Comparison of ENCODE assay signal across 19 cellular contexts in the genomic region with DNA sequence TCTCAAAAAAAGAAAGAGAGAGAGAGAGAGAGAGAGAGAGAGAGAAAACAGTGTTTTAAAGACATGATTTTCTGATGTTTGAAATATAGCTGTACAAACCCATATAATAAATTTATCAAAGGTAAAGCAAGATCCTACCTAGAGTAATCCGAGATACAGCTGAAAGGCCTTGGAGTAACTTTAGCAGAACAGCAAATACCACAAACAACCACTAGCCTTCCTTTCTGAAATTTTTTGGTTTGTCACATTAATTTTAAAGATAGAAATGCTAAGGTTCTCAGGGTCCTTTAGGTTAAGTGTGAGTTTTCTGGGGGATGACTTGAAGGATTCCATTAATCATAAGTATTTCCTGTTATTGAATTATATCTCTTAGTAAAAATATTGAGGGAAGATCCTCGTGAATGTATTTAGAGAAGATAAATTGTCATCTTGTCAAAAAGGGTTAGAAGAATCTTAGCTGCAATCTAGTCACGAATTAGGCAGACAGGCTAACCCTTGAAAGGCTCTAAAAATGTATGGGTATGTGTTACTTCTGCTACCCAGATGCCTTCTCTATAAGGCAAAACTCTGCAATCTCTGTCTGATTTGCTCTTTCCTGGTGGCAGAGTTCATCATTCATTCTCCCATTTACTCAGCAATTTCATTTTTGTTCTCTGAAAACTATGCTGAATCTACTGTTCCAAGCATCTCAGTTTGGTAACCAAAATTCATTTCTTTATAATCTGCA. TPM values are rescaled to one million over a fixed set of nuclear protein-coding genes. Genes with fewer than 3 reads are reported as not detected.
DNase-seq lines count a peak whose midpoint lies in the region; ATAC-seq and TF ChIP-seq lines count a peak whose summit lies in the region.
"Had no signal": no experiment of that assay in that cellular context is flagged by ENCODE, and none has a peak within 500 bp of the region (broad histone marks: within the 10 kb centered on the region; RNA-seq: fewer than 3 reads in every experiment).

No MANE protein-coding gene starts in this region.

- no peaks in the 10 kb centered on the region for H3K9me3 ChIP-seq in ascending aorta
- H3K9me3 ChIP-seq: BLaER1 had no signal

- no peak overlapping the region for H3K27ac ChIP-seq in ascending aorta
- H3K27ac ChIP-seq: 22Rv1, BLaER1 had no signal

- H3K27me3 ChIP-seq in ascending aorta: no peaks in the 10 kb centered on the region
- H3K27me3 ChIP-seq: BLaER1 had no signal

- H3K4me3 ChIP-seq in ascending aorta: no peak overlapping the region
- H3K4me3 ChIP-seq: BLaER1 had no signal

- intact Hi-C loops in activated CD4-positive, alpha-beta T cell treated with anti-CD3 and anti-CD28 coated beads for 36 hours (cut with DNase I, micrococcal nuclease): no loop called here
- intact Hi-C loops in ascending aorta (cut with DNase I): no loop called here

- no peaks in the 10 kb centered on the region for H3K4me1 ChIP-seq in ascending aorta
- H3K4me1 ChIP-seq: BLaER1 had no signal

- no peaks in the 10 kb centered on the region for H3K9me3 Mint-ChIP-seq in activated CD4-positive, alpha-beta T cell treated with anti-CD3 and anti-CD28 coated beads, Interleukin-2, amount 10 ng/mL, durations not matched to agents 7 days and 5 days
- H3K9me3 Mint-ChIP-seq in activated CD4-positive, alpha-beta T cell treated with anti-CD3 and anti-CD28 coated beads for 36 hours (ENCODE audit: low read depth): no peaks in the 10 kb centered on the region
- H3K9me3 Mint-ChIP-seq in stimulated activated naive CD8-positive, alpha-beta T cell treated with anti-CD3 and anti-CD28 coated beads, Interleukin-15, Interleukin-2, amounts not matched to agents 100 ng/mL and 50 ng/mL, for 24 hours: no peaks in the 10 kb centered on the region
- no peaks in the 10 kb centered on the region for H3K9me3 Mint-ChIP-seq in stimulated activated naive CD8-positive, alpha-beta T cell treated with anti-CD3 and anti-CD28 coated beads, Interleukin-15, amount 100 ng/mL, for 72 hours
- H3K9me3 Mint-ChIP-seq in effector memory CD8-positive, alpha-beta T cell: no peaks in the 10 kb centered on the region

- no peak overlapping the region for H3K4me3 Mint-ChIP-seq in activated CD4-positive, alpha-beta T cell treated with anti-CD3 and anti-CD28 coated beads, Interleukin-2, amount 10 ng/mL, durations not matched to agents 7 days and 5 days
- H3K4me3 Mint-ChIP-seq in activated CD4-positive, alpha-beta T cell treated with anti-CD3 and anti-CD28 coated beads for 36 hours: no peak overlapping the region
- H3K4me3 Mint-ChIP-seq in stimulated activated naive CD8-positive, alpha-beta T cell treated with anti-CD3 and anti-CD28 coated beads, Interleukin-15, Interleukin-2, amounts not matched to agents 100 ng/mL and 50 ng/mL, for 24 hours: no peak overlapping the region
- no peak overlapping the region for H3K4me3 Mint-ChIP-seq in stimulated activated naive CD8-positive, alpha-beta T cell treated with anti-CD3 and anti-CD28 coated beads, Interleukin-15, amount 100 ng/mL, for 72 hours
- H3K4me3 Mint-ChIP-seq in effector memory CD8-positive, alpha-beta T cell: no peak overlapping the region

- H3K36me3 ChIP-seq in ascending aorta: no peaks in the 10 kb centered on the region

- peaks cover 63% of the 10 kb centered on the region for H3K36me3 Mint-ChIP-seq in activated CD4-positive, alpha-beta T cell treated with anti-CD3 and anti-CD28 coated beads, Interleukin-2, amount 10 ng/mL, durations not matched to agents 7 days and 5 days (ENCODE audit: low read depth)
- peaks cover 32% of the 10 kb centered on the region for H3K36me3 Mint-ChIP-seq in activated CD4-positive, alpha-beta T cell treated with anti-CD3 and anti-CD28 coated beads for 36 hours (ENCODE audit: low read depth)
- H3K36me3 Mint-ChIP-seq in stimulated activated naive CD8-positive, alpha-beta T cell treated with anti-CD3 and anti-CD28 coated beads, Interleukin-15, Interleukin-2, amounts not matched to agents 100 ng/mL and 50 ng/mL, for 24 hours (ENCODE audit: low read depth): peaks cover 34% of the 10 kb centered on the region
- H3K36me3 Mint-ChIP-seq in effector memory CD8-positive, alpha-beta T cell (ENCODE audit: insufficient read depth): peaks cover 42% of the 10 kb centered on the region

- H3K27me3 Mint-ChIP-seq in activated CD4-positive, alpha-beta T cell treated with anti-CD3 and anti-CD28 coated beads, Interleukin-2, amount 10 ng/mL, durations not matched to agents 7 days and 5 days: no peaks in the 10 kb centered on the region
- no peaks in the 10 kb centered on the region for H3K27me3 Mint-ChIP-seq in activated CD4-positive, alpha-beta T cell treated with anti-CD3 and anti-CD28 coated beads for 36 hours
- no peaks in the 10 kb centered on the region for H3K27me3 Mint-ChIP-seq in stimulated activated naive CD8-positive, alpha-beta T cell treated with anti-CD3 and anti-CD28 coated beads, Interleukin-15, Interleukin-2, amounts not matched to agents 100 ng/mL and 50 ng/mL, for 24 hours
- H3K27me3 Mint-ChIP-seq in stimulated activated naive CD8-positive, alpha-beta T cell treated with anti-CD3 and anti-CD28 coated beads, Interleukin-15, amount 100 ng/mL, for 72 hours: no peaks in the 10 kb centered on the region
- no peaks in the 10 kb centered on the region for H3K27me3 Mint-ChIP-seq in effector memory CD8-positive, alpha-beta T cell

- POLR2A ChIA-PET in activated CD4-positive, alpha-beta T cell treated with anti-CD3 and anti-CD28 coated beads, Interleukin-2, amount 10 ng/mL, durations not matched to agents 7 days and 5 days (lab: Charles Lee): no interaction called here
- POLR2A ChIA-PET in activated CD4-positive, alpha-beta T cell treated with anti-CD3 and anti-CD28 coated beads for 36 hours (lab: Charles Lee): interaction anchor here (0.7 kb wide), 1 partner anchor 293 kb away, joined by 3 read pairs; no protein-coding TSS in a partner anchor

- ATAC-seq in activated CD4-positive, alpha-beta T cell treated with anti-CD3 and anti-CD28 coated beads for 36 hours: no peak
- no peak for ATAC-seq in stimulated activated naive CD8-positive, alpha-beta T cell treated with anti-CD3 and anti-CD28 coated beads, Interleukin-15, amount 100 ng/mL, for 72 hours
- peak; percentile 54 for ATAC-seq in effector memory CD8-positive, alpha-beta T cell (replicated peaks)
- ATAC-seq in HG03354 (IDR thresholded peaks at IDR 0.05; ENCODE audit: poor library complexity, severe bottlenecking, unreplicated experiment): no peak
- ATAC-seq: HCT116, Right ventricle myocardium inferior had no signal

- H3K4me1 Mint-ChIP-seq in activated CD4-positive, alpha-beta T cell treated with anti-CD3 and anti-CD28 coated beads, Interleukin-2, amount 10 ng/mL, durations not matched to agents 7 days and 5 days: no peaks in the 10 kb centered on the region
- no peaks in the 10 kb centered on the region for H3K4me1 Mint-ChIP-seq in activated CD4-positive, alpha-beta T cell treated with anti-CD3 and anti-CD28 coated beads for 36 hours
- peaks cover 5% of the 10 kb centered on the region for H3K4me1 Mint-ChIP-seq in stimulated activated naive CD8-positive, alpha-beta T cell treated with anti-CD3 and anti-CD28 coated beads, Interleukin-15, Interleukin-2, amounts not matched to agents 100 ng/mL and 50 ng/mL, for 24 hours (ENCODE audit: low read depth)
- H3K4me1 Mint-ChIP-seq in stimulated activated naive CD8-positive, alpha-beta T cell treated with anti-CD3 and anti-CD28 coated beads, Interleukin-15, amount 100 ng/mL, for 72 hours: no peaks in the 10 kb centered on the region
- peaks cover 6 to 28% of the 10 kb centered on the region in 2 donors for H3K4me1 Mint-ChIP-seq in effector memory CD8-positive, alpha-beta T cell (ENCODE audit: low read depth in 2 of 2)

- DNase-seq in activated CD4-positive, alpha-beta T cell treated with anti-CD3 and anti-CD28 coated beads, Interleukin-2, amount 10 ng/mL, durations not matched to agents 7 days and 5 days: no peak
- DNase-seq in activated CD4-positive, alpha-beta T cell treated with anti-CD3 and anti-CD28 coated beads for 36 hours: no peak
- no peak for DNase-seq in stimulated activated naive CD8-positive, alpha-beta T cell treated with anti-CD3 and anti-CD28 coated beads, Interleukin-15, amount 100 ng/mL, for 72 hours
- DNase-seq in effector memory CD8-positive, alpha-beta T cell: no peak
- no peak for DNase-seq in NCI-H1092 (lab: John Stamatoyannopoulos, UW)
- no peak for DNase-seq in ascending aorta (ENCODE audit: low spot score in 2 of 2)
- DNase-seq: ACHN, Karpas-422, NCI-H1417 treated with DMSO at 0.1 percent for 48 hours, NCI-H187, NCI-H446, NCI-H526 had no signal

- CTCF ChIA-PET in activated CD4-positive, alpha-beta T cell treated with anti-CD3 and anti-CD28 coated beads, Interleukin-2, amount 10 ng/mL, durations not matched to agents 7 days and 5 days (lab: Charles Lee): interaction anchor here (0.6 to 1.2 kb wide), 3 partner anchors 11 to 512 kb away, joined by 3 to 5 read pairs (median 3); no protein-coding TSS in a partner anchor
- CTCF ChIA-PET in activated CD4-positive, alpha-beta T cell treated with anti-CD3 and anti-CD28 coated beads for 36 hours (lab: Charles Lee): interaction anchor here (1.5 to 1.6 kb wide), 2 partner anchors 12 to 178 kb away, joined by 4 to 5 read pairs; no protein-coding TSS in a partner anchor

- TF ChIP-seq CTCF in ascending aorta (IDR thresholded peaks at IDR 0.05): no peak

- peak overlapping the region; percentile 11 for H3K27ac Mint-ChIP-seq in activated CD4-positive, alpha-beta T cell treated with anti-CD3 and anti-CD28 coated beads, Interleukin-2, amount 10 ng/mL, durations not matched to agents 7 days and 5 days
- H3K27ac Mint-ChIP-seq in activated CD4-positive, alpha-beta T cell treated with anti-CD3 and anti-CD28 coated beads for 36 hours: no peak overlapping the region
- peak overlapping the region; percentile 56 for H3K27ac Mint-ChIP-seq in stimulated activated naive CD8-positive, alpha-beta T cell treated with anti-CD3 and anti-CD28 coated beads, Interleukin-15, Interleukin-2, amounts not matched to agents 100 ng/mL and 50 ng/mL, for 24 hours
- H3K27ac Mint-ChIP-seq in stimulated activated naive CD8-positive, alpha-beta T cell treated with anti-CD3 and anti-CD28 coated beads, Interleukin-15, amount 100 ng/mL, for 72 hours: peak overlapping the region in 1 of 2 donors; percentile 22
- peak overlapping the region; percentile 63 to 83 for H3K27ac Mint-ChIP-seq in effector memory CD8-positive, alpha-beta T cell

RNA-seq across cellular contexts. Expression of a gene that starts 27.3 kb away (rescaled TPM):
- total RNA-seq in activated CD4-positive, alpha-beta T cell treated with anti-CD3 and anti-CD28 coated beads, Interleukin-2, amount 10 ng/mL, durations not matched to agents 7 days and 5 days: not detected
- total RNA-seq in activated CD4-positive, alpha-beta T cell treated with anti-CD3 and anti-CD28 coated beads for 36 hours: not detected
- total RNA-seq in ascending aorta: not detected
- total RNA-seq: SK-MEL-5 had no signal
